Comparison of ENCODE assay signal across 16 cellular contexts in genomic region chr17:66583112-66583748, GRCh38.
"Had no signal": no experiment of that assay in that cellular context is flagged by ENCODE, and none has a peak within 500 bp of the region (broad histone marks: within the 10 kb centered on the region; RNA-seq: fewer than 3 reads in every experiment).

No MANE protein-coding gene starts in this region.

- H3K9ac ChIP-seq: neural progenitor cell, parathyroid adenoma had no signal

- DNase-seq: activated CD4-positive, CD25-positive, alpha-beta regulatory T cell treated with anti-CD3 and anti-CD28 coated beads, Interleukin-2, amount 50 U/mL, for 72 hours; activated effector memory CD4-positive, alpha-beta T cell treated with anti-CD3 and anti-CD28 coated beads, Interleukin-2, amount 50 U/mL, for 16 hours; activated naive CD8-positive, alpha-beta T cell treated with anti-CD3 and anti-CD28 coated beads for 36 hours; activated T-cell treated with anti-CD3 and anti-CD28 coated beads for 4 hours; effector CD8-positive, alpha-beta T cell; foreskin melanocyte; immature natural killer cell; left colon; retina; T-helper 9 cell; thyroid gland had no signal

- H3K36me3 Mint-ChIP-seq: immature natural killer cell had no signal

- H3K4me3 Mint-ChIP-seq: activated naive CD8-positive, alpha-beta T cell treated with anti-CD3 and anti-CD28 coated beads for 36 hours; immature natural killer cell; neural progenitor cell; stimulated activated effector memory CD8-positive, alpha-beta T cell treated with anti-CD3 and anti-CD28 coated beads, Interleukin-12 subunit alpha, Interleukin-12 subunit beta, amount 100 ng/mL, for 72 hours had no signal

- H3K27ac ChIP-seq: neural progenitor cell, parathyroid adenoma, thyroid gland had no signal

- H3K9me3 Mint-ChIP-seq: immature natural killer cell; stimulated activated effector memory CD8-positive, alpha-beta T cell treated with anti-CD3 and anti-CD28 coated beads, Interleukin-12 subunit alpha, Interleukin-12 subunit beta, amount 100 ng/mL, for 72 hours had no signal

- H3K36me3 ChIP-seq: neural progenitor cell, thyroid gland had no signal

- H3K4me2 ChIP-seq: neural progenitor cell had no signal

- H3K27me3 Mint-ChIP-seq: activated naive CD8-positive, alpha-beta T cell treated with anti-CD3 and anti-CD28 coated beads for 36 hours had no signal

- H3K27me3 ChIP-seq: neural progenitor cell, thyroid gland had no signal

- H3K27ac Mint-ChIP-seq: activated naive CD8-positive, alpha-beta T cell treated with anti-CD3 and anti-CD28 coated beads for 36 hours; immature natural killer cell; neural progenitor cell; stimulated activated effector memory CD8-positive, alpha-beta T cell treated with anti-CD3 and anti-CD28 coated beads, Interleukin-12 subunit alpha, Interleukin-12 subunit beta, amount 100 ng/mL, for 72 hours had no signal

- FAIRE-seq: urothelium cell line had no signal

- H2AFZ ChIP-seq: parathyroid adenoma had no signal

- H3K9me3 ChIP-seq: thyroid gland had no signal

- ATAC-seq: left colon; stimulated activated effector memory CD8-positive, alpha-beta T cell treated with anti-CD3 and anti-CD28 coated beads, Interleukin-12 subunit alpha, Interleukin-12 subunit beta, amount 100 ng/mL, for 72 hours had no signal

- H3K4me3 ChIP-seq: lung, neural progenitor cell, thyroid gland had no signal

- H3K79me2 ChIP-seq: parathyroid adenoma had no signal
